10 cellular contexts compared by ENCODE assay signal in genomic region chr2:191696001-191696400, GRCh38. TPM values are rescaled to one million over a fixed set of nuclear protein-coding genes. Genes with fewer than 3 reads are reported as not detected.
DNase-seq lines count a peak whose midpoint lies in the region; ATAC-seq and TF ChIP-seq lines count a peak whose summit lies in the region.
"Had no signal": no experiment of that assay in that cellular context is flagged by ENCODE, and none has a peak within 500 bp of the region (broad histone marks: within the 10 kb centered on the region; RNA-seq: fewer than 3 reads in every experiment).

No MANE protein-coding gene starts in this region.

- no peaks in the 10 kb centered on the region for H3K9me3 Mint-ChIP-seq in stimulated activated memory B cell treated with anti-CD40 and anti-IgM and Interleukin-4, amounts not matched to agents 10 μg/mL and 1 μg/mL and 100 μg/mL, for 72 hours

- H3K9me3 ChIP-seq in mucosa of descending colon, result no peaks in the 10 kb centered on the region
- no peaks in the 10 kb centered on the region for H3K9me3 ChIP-seq in prostate gland

- H3K4me3 ChIP-seq in epithelial cell of esophagus (ENCODE audit: low read length) (no peak overlapping the region), mucosa of descending colon (no peak overlapping the region), prostate gland (no peak overlapping the region)

- no peak for TF ChIP-seq POLR2A in prostate gland (IDR thresholded peaks at IDR 0.05)

- in situ Hi-C loops in GM13977 (cut with MboI; ENCODE audit: low pct_unique_long_range_greater_than_20kb, low sequenced_read_pairs, unreplicated experiment), result no loop called here

- H3K27ac ChIP-seq in prostate gland, result no peak overlapping the region
- H3K27ac ChIP-seq: parathyroid adenoma had no signal

- peak; percentile 51 for ATAC-seq in mucosa of descending colon
- no peak for ATAC-seq in stimulated activated memory B cell treated with anti-CD40 and anti-IgM and Interleukin-4, amounts not matched to agents 10 μg/mL and 1 μg/mL and 100 μg/mL, for 72 hours

- TF ChIP-seq CTCF in epithelial cell of esophagus (IDR thresholded peaks at IDR 0.05; ENCODE audit: insufficient read depth, low read depth, low read length, missing control alignments) (no peak), mucosa of descending colon (IDR thresholded peaks at IDR 0.05) (no peak), GM13977 (IDR thresholded peaks at IDR 0.05; ENCODE audit: extremely low read depth, insufficient read depth, missing control alignments) (no peak), prostate gland (IDR thresholded peaks at IDR 0.05) (no peak)

- no peak overlapping the region for H3K27ac Mint-ChIP-seq in stimulated activated memory B cell treated with anti-CD40 and anti-IgM and Interleukin-4, amounts not matched to agents 10 μg/mL and 1 μg/mL and 100 μg/mL, for 72 hours

- H3K4me1 ChIP-seq in mucosa of descending colon (ENCODE audit: low read depth) (no peaks in the 10 kb centered on the region), prostate gland (replicated peaks) (no peaks in the 10 kb centered on the region)
- H3K4me1 ChIP-seq: parathyroid adenoma had no signal

- H3K27me3 ChIP-seq in prostate gland (replicated peaks; ENCODE audit: insufficient read depth), result no peaks in the 10 kb centered on the region

- H3K36me3 Mint-ChIP-seq in stimulated activated memory B cell treated with anti-CD40 and anti-IgM and Interleukin-4, amounts not matched to agents 10 μg/mL and 1 μg/mL and 100 μg/mL, for 72 hours, result peaks cover 26% of the 10 kb centered on the region

- H3K4me1 Mint-ChIP-seq in stimulated activated memory B cell treated with anti-CD40 and anti-IgM and Interleukin-4, amounts not matched to agents 10 μg/mL and 1 μg/mL and 100 μg/mL, for 72 hours, result peaks cover 12% of the 10 kb centered on the region

- intact Hi-C loops in mucosa of descending colon (cut with DNase I, micrococcal nuclease), result no loop called here
- intact Hi-C loops in prostate gland (cut with DNase I), result no loop called here

- H3K4me3 Mint-ChIP-seq in stimulated activated memory B cell treated with anti-CD40 and anti-IgM and Interleukin-4, amounts not matched to agents 10 μg/mL and 1 μg/mL and 100 μg/mL, for 72 hours, result no peak overlapping the region

- peak; percentile 71 for DNase-seq in DMS53 (lab: John Stamatoyannopoulos, UW)
- peak; percentile 53 for DNase-seq in NCI-H510A (lab: John Stamatoyannopoulos, UW)
- peak; percentile 78 for DNase-seq in epithelial cell of esophagus (ENCODE audit: low read depth)
- peak in 1 of 3 donors; percentile 66 for DNase-seq in mucosa of descending colon
- DNase-seq in GM13977 (ENCODE audit: low spot score), result no peak
- no peak for DNase-seq in prostate gland (ENCODE audit: low spot score)
- DNase-seq in activated effector memory CD4-positive, alpha-beta T cell treated with Interleukin-2 at 50 U/mL for 16 hours, result no peak
- DNase-seq: activated CD4-positive, alpha-beta T cell treated with anti-CD3 and anti-CD28 coated beads, Interleukin-2, amount 50 U/mL, for 4 hours had no signal

- no peaks in the 10 kb centered on the region for H3K27me3 Mint-ChIP-seq in stimulated activated memory B cell treated with anti-CD40 and anti-IgM and Interleukin-4, amounts not matched to agents 10 μg/mL and 1 μg/mL and 100 μg/mL, for 72 hours

- H3K36me3 ChIP-seq in mucosa of descending colon (ENCODE audit: low read depth) (no peaks in the 10 kb centered on the region), prostate gland (no peaks in the 10 kb centered on the region)

RNA-seq across cellular contexts. Expression of gene NABP1, which starts 18.1 kb away (rescaled TPM):
- 10 to 100 TPM; 22.1 to 29.8 (median 27.6) TPM for total RNA-seq in mucosa of descending colon
- total RNA-seq in prostate gland, result 10 to 100 TPM in 1 of 2 donors, 1 to 10 TPM in 1; 3.8 to 28.3 TPM

Comparison
In these comparisons a context has a peak if more than half of its experiments do, and no peak if none do; other contexts are left out.
1. DNase-seq: peak in DMS53 (single experiment), NCI-H510A (single experiment) and epithelial cell of esophagus (single experiment); none in GM13977 (single experiment), prostate gland (single experiment) and activated effector memory CD4-positive, alpha-beta T cell treated with Interleukin-2 at 50 U/mL for 16 hours (single experiment).